ENCODE assay signal across 25 cellular contexts in genomic region chr2:224178085-224178484, GRCh38.
DNase-seq lines count a peak whose midpoint lies in the region; ATAC-seq and TF ChIP-seq lines count a peak whose summit lies in the region.
"Had no signal": no experiment of that assay in that cellular context is flagged by ENCODE, and none has a peak within 500 bp of the region (broad histone marks: within the 10 kb centered on the region; RNA-seq: fewer than 3 reads in every experiment).

No MANE protein-coding gene starts in this region.

- H3K4me2 ChIP-seq in smooth muscle cell (peak overlapping the region; percentile 34), GM23248 (ENCODE audit: unreplicated experiment) (no peak overlapping the region)
- H3K4me2 ChIP-seq: BLaER1 had no signal

- H3K9ac ChIP-seq in smooth muscle cell (ENCODE audit: low read depth) (no peak overlapping the region), GM23248 (no peak overlapping the region)
- H3K9ac ChIP-seq: BLaER1 had no signal

- H3K9me2 ChIP-seq in GM23248 (ENCODE audit: insufficient read depth): no peaks in the 10 kb centered on the region

- H3K79me2 ChIP-seq in smooth muscle cell (ENCODE audit: low read depth): no peaks in the 10 kb centered on the region
- H3K79me2 ChIP-seq in GM23248 (ENCODE audit: insufficient read depth): no peaks in the 10 kb centered on the region

- H2AFZ ChIP-seq in smooth muscle cell (ENCODE audit: low read depth) (peak overlapping the region; percentile 63), GM23248 (no peak overlapping the region)

- H3K9me3 Mint-ChIP-seq in activated T-helper 17 cell treated with anti-CD3 and anti-CD28 coated beads, Interleukin-2, amount 50 U/mL, for 72 hours: no peaks in the 10 kb centered on the region
- H3K9me3 Mint-ChIP-seq: activated CD4-positive, alpha-beta memory T cell treated with anti-CD3 and anti-CD28 coated beads, Interleukin-2, amount 10 ng/mL, durations not matched to agents 7 days and 5 days; activated naive CD8-positive, alpha-beta T cell treated with anti-CD3 and anti-CD28 coated beads, Interleukin-2, amount 10 ng/mL, durations not matched to agents 7 days and 5 days; stimulated activated effector memory CD8-positive, alpha-beta T cell treated with anti-CD3 and anti-CD28 coated beads, Interleukin-12 subunit alpha, Interleukin-12 subunit beta, amount 100 ng/mL, for 72 hours; T-cell had no signal

- H3K4me3 Mint-ChIP-seq in activated T-helper 17 cell treated with anti-CD3 and anti-CD28 coated beads, Interleukin-2, amount 50 U/mL, for 72 hours: no peak overlapping the region
- H3K4me3 Mint-ChIP-seq: activated CD4-positive, alpha-beta memory T cell treated with anti-CD3 and anti-CD28 coated beads, Interleukin-2, amount 10 ng/mL, durations not matched to agents 7 days and 5 days; activated naive CD8-positive, alpha-beta T cell treated with anti-CD3 and anti-CD28 coated beads, Interleukin-2, amount 10 ng/mL, durations not matched to agents 7 days and 5 days; stimulated activated effector memory CD8-positive, alpha-beta T cell treated with anti-CD3 and anti-CD28 coated beads, Interleukin-12 subunit alpha, Interleukin-12 subunit beta, amount 100 ng/mL, for 72 hours; T-cell had no signal

- H3K4me3 ChIP-seq in astrocyte of the spinal cord (ENCODE audit: low read depth, low read length) (no peak overlapping the region), smooth muscle cell (no peak overlapping the region), GM23248 (no peak overlapping the region)
- H3K4me3 ChIP-seq: BLaER1, body of pancreas, HAP-1, Peyer's patch, SJCRH30, skin epidermis had no signal

- H3K36me3 Mint-ChIP-seq in activated T-helper 17 cell treated with anti-CD3 and anti-CD28 coated beads, Interleukin-2, amount 50 U/mL, for 72 hours (ENCODE audit: low read depth): no peaks in the 10 kb centered on the region
- H3K36me3 Mint-ChIP-seq: activated naive CD8-positive, alpha-beta T cell treated with anti-CD3 and anti-CD28 coated beads, Interleukin-2, amount 10 ng/mL, durations not matched to agents 7 days and 5 days; stimulated activated effector memory CD8-positive, alpha-beta T cell treated with anti-CD3 and anti-CD28 coated beads, Interleukin-12 subunit alpha, Interleukin-12 subunit beta, amount 100 ng/mL, for 72 hours; T-cell had no signal

- no peak overlapping the region for H3K27ac Mint-ChIP-seq in activated T-helper 17 cell treated with anti-CD3 and anti-CD28 coated beads, Interleukin-2, amount 50 U/mL, for 72 hours
- H3K27ac Mint-ChIP-seq: activated CD4-positive, alpha-beta memory T cell treated with anti-CD3 and anti-CD28 coated beads, Interleukin-2, amount 10 ng/mL, durations not matched to agents 7 days and 5 days; activated naive CD8-positive, alpha-beta T cell treated with anti-CD3 and anti-CD28 coated beads, Interleukin-2, amount 10 ng/mL, durations not matched to agents 7 days and 5 days; stimulated activated effector memory CD8-positive, alpha-beta T cell treated with anti-CD3 and anti-CD28 coated beads, Interleukin-12 subunit alpha, Interleukin-12 subunit beta, amount 100 ng/mL, for 72 hours; T-cell had no signal

- H3K9me3 ChIP-seq in smooth muscle cell (replicated peaks; ENCODE audit: low read depth): no peaks in the 10 kb centered on the region
- no peaks in the 10 kb centered on the region for H3K9me3 ChIP-seq in GM23248 (ENCODE audit: low read depth)
- H3K9me3 ChIP-seq: BLaER1, body of pancreas, HAP-1, Peyer's patch, SJCRH30 had no signal

- H3K27ac ChIP-seq in foreskin keratinocyte: peak overlapping the region; percentile 41
- H3K27ac ChIP-seq in smooth muscle cell (ENCODE audit: low read depth): peak overlapping the region; percentile 58
- H3K27ac ChIP-seq in GM23248: no peak overlapping the region
- H3K27ac ChIP-seq: BLaER1, body of pancreas, HL-60, Peyer's patch, SJCRH30, skin epidermis had no signal

- in situ Hi-C loops in astrocyte of the spinal cord (cut with HindIII; ENCODE audit: low sequenced_read_pairs) (no loop called here), GM23248 (cut with MboI) (no loop called here)

- TF ChIP-seq CTCF in astrocyte of the spinal cord (IDR thresholded peaks at IDR 0.05; ENCODE audit: low read depth, low read length) (no peak), foreskin keratinocyte (conservative IDR thresholded peaks at IDR 0.05) (no peak), smooth muscle cell (IDR thresholded peaks at IDR 0.05; ENCODE audit: borderline replicate concordance, insufficient read depth, poor library complexity, severe bottlenecking) (no peak)

- DNase-seq in NCI-H526 (lab: John Stamatoyannopoulos, UW): peak; percentile 28 to 47
- DNase-seq in NCI-H526 treated with DMSO at 0.1 percent for 48 hours (lab: John Stamatoyannopoulos, UW): no peak
- peak; percentile 75 for DNase-seq in astrocyte of the spinal cord (ENCODE audit: low read depth, low spot score)
- peak; percentile 85 to 91 for DNase-seq in foreskin keratinocyte
- DNase-seq in smooth muscle cell (lab: John Stamatoyannopoulos, UW; ENCODE audit: unreplicated experiment): no peak
- DNase-seq in GM23248: no peak
- DNase-seq: ACHN; activated CD4-positive, alpha-beta memory T cell treated with anti-CD3 and anti-CD28 coated beads, Interleukin-2, amount 10 ng/mL, durations not matched to agents 7 days and 5 days; activated effector memory CD4-positive, alpha-beta T cell treated with Interleukin-2 at 50 U/mL for 16 hours; activated naive CD8-positive, alpha-beta T cell treated with anti-CD3 and anti-CD28 coated beads, Interleukin-2, amount 10 ng/mL, durations not matched to agents 7 days and 5 days; body of pancreas; cortex of kidney; glutamatergic neuron; NCI-H2029 treated with DMSO at 0.1 percent for 48 hours; Peyer's patch; SJCRH30; T-cell had no signal

- H3K4me1 ChIP-seq in foreskin keratinocyte (peaks cover 19% of the 10 kb centered on the region), smooth muscle cell (ENCODE audit: low read depth) (no peaks in the 10 kb centered on the region), GM23248 (ENCODE audit: insufficient read depth) (peaks cover 5% of the 10 kb centered on the region)
- H3K4me1 ChIP-seq: BLaER1, body of pancreas, HAP-1, Peyer's patch, SJCRH30 had no signal

- H3K27me3 ChIP-seq in foreskin keratinocyte (no peaks in the 10 kb centered on the region), smooth muscle cell (ENCODE audit: low read depth) (no peaks in the 10 kb centered on the region), GM23248 (replicated peaks; ENCODE audit: insufficient read depth) (no peaks in the 10 kb centered on the region)
- H3K27me3 ChIP-seq: BLaER1, body of pancreas, Peyer's patch, SJCRH30 had no signal

- no peaks in the 10 kb centered on the region for H3F3A ChIP-seq in smooth muscle cell (ENCODE audit: low read depth)
- H3F3A ChIP-seq in GM23248 (ENCODE audit: insufficient read depth): no peaks in the 10 kb centered on the region

- 35% methylated on average over 4 of the region's 4 CpGs for WGBS in smooth muscle cell (ENCODE audit: low lambda C conversion rate)
- 26 to 37% methylated on average over 4 of the region's 4 CpGs for WGBS in GM23248 (ENCODE audit: low coverage in 1 of 2, low lambda C conversion rate in 2 of 2, missing lambda C conversion rate in 2 of 2), 2 experiments

- H3K36me3 ChIP-seq in smooth muscle cell (ENCODE audit: low read depth) (no peaks in the 10 kb centered on the region), GM23248 (ENCODE audit: low read depth) (no peaks in the 10 kb centered on the region)
- H3K36me3 ChIP-seq: BLaER1, HAP-1, Peyer's patch, SJCRH30 had no signal

- H4K20me1 ChIP-seq in smooth muscle cell (ENCODE audit: low read depth) (no peaks in the 10 kb centered on the region), GM23248 (ENCODE audit: insufficient read depth) (no peaks in the 10 kb centered on the region)
- H4K20me1 ChIP-seq: BLaER1 had no signal

- peaks cover 18% of the 10 kb centered on the region for H3K27me3 Mint-ChIP-seq in activated T-helper 17 cell treated with anti-CD3 and anti-CD28 coated beads, Interleukin-2, amount 50 U/mL, for 72 hours

- ATAC-seq in foreskin keratinocyte (peak; percentile 32), GM21786 (IDR thresholded peaks at IDR 0.05; ENCODE audit: unreplicated experiment) (no peak)
- ATAC-seq in activated T-helper 17 cell treated with anti-CD3 and anti-CD28 coated beads, Interleukin-2, amount 50 U/mL, for 72 hours (replicated peaks): no peak
- ATAC-seq: body of pancreas; HepG2; stimulated activated effector memory CD8-positive, alpha-beta T cell treated with anti-CD3 and anti-CD28 coated beads, Interleukin-12 subunit alpha, Interleukin-12 subunit beta, amount 100 ng/mL, for 72 hours; T-cell had no signal

- H3K4me1 Mint-ChIP-seq in activated T-helper 17 cell treated with anti-CD3 and anti-CD28 coated beads, Interleukin-2, amount 50 U/mL, for 72 hours: no peaks in the 10 kb centered on the region
- H3K4me1 Mint-ChIP-seq: activated CD4-positive, alpha-beta memory T cell treated with anti-CD3 and anti-CD28 coated beads, Interleukin-2, amount 10 ng/mL, durations not matched to agents 7 days and 5 days; activated naive CD8-positive, alpha-beta T cell treated with anti-CD3 and anti-CD28 coated beads, Interleukin-2, amount 10 ng/mL, durations not matched to agents 7 days and 5 days; stimulated activated effector memory CD8-positive, alpha-beta T cell treated with anti-CD3 and anti-CD28 coated beads, Interleukin-12 subunit alpha, Interleukin-12 subunit beta, amount 100 ng/mL, for 72 hours; T-cell had no signal

Comparison
In these comparisons a context has a peak if more than half of its experiments do, and no peak if none do; other contexts are left out.
1. DNase-seq: peak in NCI-H526 (2 of 2), astrocyte of the spinal cord (single experiment) and foreskin keratinocyte (2 of 2); none in NCI-H526 treated with DMSO at 0.1 percent for 48 hours (single experiment), smooth muscle cell (single experiment) and GM23248 (single experiment).